Comparison of ENCODE assay signal across 8 cellular contexts in genomic region chr4:127781303-127782024, GRCh38. TPM values are rescaled to one million over a fixed set of nuclear protein-coding genes. Genes with fewer than 3 reads are reported as not detected.
A peak's percentile ranks its signal among the peaks of the same experiment; 100 is the strongest.
DNase-seq lines count a peak whose midpoint lies in the region; ATAC-seq and TF ChIP-seq lines count a peak whose summit lies in the region.

No MANE protein-coding gene starts in this region.

- POLR2A ChIA-PET in naive thymus-derived CD8-positive, alpha-beta T cell (lab: Charles Lee): no interaction called here

- H3K4me3 Mint-ChIP-seq in naive thymus-derived CD8-positive, alpha-beta T cell: peak overlapping the region; percentile 67 to 97 (median 84)

- peak; percentile 26 for ATAC-seq in GM18858 (IDR thresholded peaks at IDR 0.05; ENCODE audit: unreplicated experiment)
- ATAC-seq in HG03066 (IDR thresholded peaks at IDR 0.05; ENCODE audit: low read depth, unreplicated experiment): peak; percentile 26
- ATAC-seq in naive thymus-derived CD8-positive, alpha-beta T cell: peak; percentile 34 to 36

- peak overlapping the region; percentile 41 to 98 (median 83) for H3K4me3 ChIP-seq in fibroblast of lung (replicated peaks in 1 of 4; ENCODE audit: control extremely low read depth in 1 of 4, insufficient read depth in 1 of 4, low read depth in 3 of 4, low read length in 4 of 4)

- peaks cover 15 to 21% (median 15%) of the 10 kb centered on the region in 4 donors for H3K4me1 Mint-ChIP-seq in naive thymus-derived CD8-positive, alpha-beta T cell

- H4K20me1 ChIP-seq in fibroblast of lung (ENCODE audit: control insufficient read depth, extremely low read depth, insufficient read depth, low read length): no peaks in the 10 kb centered on the region

- peaks cover 3% of the 10 kb centered on the region for H3K4me1 ChIP-seq in fibroblast of lung (ENCODE audit: control insufficient read depth, extremely low read depth, insufficient read depth, low read length)

- H3K27ac ChIP-seq in VCaP (peak overlapping the region; percentile 64; the same call in 1 of the 2 replicates), fibroblast of lung (ENCODE audit: insufficient read depth, low read length) (peak overlapping the region; percentile 78)

- H3K36me3 Mint-ChIP-seq in naive thymus-derived CD8-positive, alpha-beta T cell: peaks cover 0 to 6% (median 4%) of the 10 kb centered on the region in 3 donors

- H3K4me2 ChIP-seq in fibroblast of lung (ENCODE audit: extremely low read depth, insufficient read depth, low read length): peak overlapping the region; percentile 86

- no peaks in the 10 kb centered on the region for H3K9me3 ChIP-seq in fibroblast of lung (ENCODE audit: control insufficient read depth, insufficient read depth, low read depth, low read length)

- H3K27me3 ChIP-seq in fibroblast of lung (ENCODE audit: control insufficient read depth, insufficient read depth, low read length): no peaks in the 10 kb centered on the region

- H3K9me3 Mint-ChIP-seq in naive thymus-derived CD8-positive, alpha-beta T cell: peaks cover 0 to 3% (median 0%) of the 10 kb centered on the region in 9 donors

- peak overlapping the region in 3 of 10 donors; percentile 12 to 75 (median 33) for H3K27ac Mint-ChIP-seq in naive thymus-derived CD8-positive, alpha-beta T cell

- in situ Hi-C loops in ACHN (cut with HindIII; ENCODE audit: low pct_ligation_motif_present, low pct_unique_long_range_greater_than_20kb, low sequenced_read_pairs): no loop called here

- H2AFZ ChIP-seq in fibroblast of lung (ENCODE audit: low read length): peak overlapping the region; percentile 85

- H3K9ac ChIP-seq in fibroblast of lung (ENCODE audit: insufficient read depth, low read length): peak overlapping the region; percentile 83

- DNase-seq in ACHN (peak; percentile 27), fibroblast of lung (ENCODE audit: low read depth in 2 of 2) (peak; percentile 55 to 64), mesenteric fat pad (ENCODE audit: low spot score) (no peak), COR-L47 (lab: John Stamatoyannopoulos, UW) (no peak)
- DNase-seq in naive thymus-derived CD8-positive, alpha-beta T cell: peak in 5 of 10 donors; percentile 6 to 62 (median 20)

- H3K27me3 Mint-ChIP-seq in naive thymus-derived CD8-positive, alpha-beta T cell: peaks cover 43 to 70% (median 59%) of the 10 kb centered on the region in 5 donors

- no peaks in the 10 kb centered on the region for H3K79me2 ChIP-seq in fibroblast of lung (ENCODE audit: control insufficient read depth, insufficient read depth, low read length)

- no peak for TF ChIP-seq CTCF in VCaP (conservative IDR thresholded peaks at IDR 0.05)
- TF ChIP-seq CTCF in fibroblast of lung (conservative IDR thresholded peaks at IDR 0.05 in 1 of 2, IDR thresholded peaks at IDR 0.05 in 1 of 2; ENCODE audit: low read depth in 1 of 2, low read length in 2 of 2): no peak

- no peaks in the 10 kb centered on the region for H3K36me3 ChIP-seq in fibroblast of lung (ENCODE audit: control insufficient read depth, insufficient read depth, low read length)

RNA-seq across cellular contexts. Expression of gene HSPA4L, which starts 0.7 kb away (rescaled TPM):
- 8.5 and 10.1 TPM in 2 replicates for total RNA-seq in fibroblast of lung
- polyA plus RNA-seq in fibroblast of lung: 3.9 and 9.9 TPM in 2 replicates
- 3.6 and 6.6 TPM in 2 replicates for polyA plus RNA-seq in fibroblast of lung (2012)
- 2.1 and 5.6 TPM in 2 replicates for polyA minus RNA-seq in fibroblast of lung (ENCODE audit: low replicate concordance)
- not detected for total RNA-seq in naive thymus-derived CD8-positive, alpha-beta T cell
- under 1 TPM in 1 of 3 donors, not detected in 2; 0.32 TPM for polyA plus RNA-seq in naive thymus-derived CD8-positive, alpha-beta T cell
- 3.2 TPM for total RNA-seq in mesenteric fat pad

RNA-seq across cellular contexts. Expression of gene SLC25A31, which starts 51.3 kb away (rescaled TPM):
- total RNA-seq in fibroblast of lung: not detected in 2 replicates
- not detected in 2 replicates for polyA plus RNA-seq in fibroblast of lung
- polyA plus RNA-seq in fibroblast of lung (2012): not detected in 2 replicates
- not detected in 2 replicates for polyA minus RNA-seq in fibroblast of lung (ENCODE audit: low replicate concordance)
- not detected for total RNA-seq in naive thymus-derived CD8-positive, alpha-beta T cell
- polyA plus RNA-seq in naive thymus-derived CD8-positive, alpha-beta T cell: not detected
- total RNA-seq in mesenteric fat pad: not detected

Comparison
In these comparisons a context has a peak if more than half of its experiments do, and no peak if none do; other contexts are left out.
1. DNase-seq: peak in ACHN (single experiment) and fibroblast of lung (2 of 2); none in mesenteric fat pad (single experiment) and COR-L47 (single experiment).
2. Peak in every context shown above with its lines, with median percentiles within 50 percentile points of each other: ATAC-seq.